8 cellular contexts compared by ENCODE assay signal in the genomic region with DNA sequence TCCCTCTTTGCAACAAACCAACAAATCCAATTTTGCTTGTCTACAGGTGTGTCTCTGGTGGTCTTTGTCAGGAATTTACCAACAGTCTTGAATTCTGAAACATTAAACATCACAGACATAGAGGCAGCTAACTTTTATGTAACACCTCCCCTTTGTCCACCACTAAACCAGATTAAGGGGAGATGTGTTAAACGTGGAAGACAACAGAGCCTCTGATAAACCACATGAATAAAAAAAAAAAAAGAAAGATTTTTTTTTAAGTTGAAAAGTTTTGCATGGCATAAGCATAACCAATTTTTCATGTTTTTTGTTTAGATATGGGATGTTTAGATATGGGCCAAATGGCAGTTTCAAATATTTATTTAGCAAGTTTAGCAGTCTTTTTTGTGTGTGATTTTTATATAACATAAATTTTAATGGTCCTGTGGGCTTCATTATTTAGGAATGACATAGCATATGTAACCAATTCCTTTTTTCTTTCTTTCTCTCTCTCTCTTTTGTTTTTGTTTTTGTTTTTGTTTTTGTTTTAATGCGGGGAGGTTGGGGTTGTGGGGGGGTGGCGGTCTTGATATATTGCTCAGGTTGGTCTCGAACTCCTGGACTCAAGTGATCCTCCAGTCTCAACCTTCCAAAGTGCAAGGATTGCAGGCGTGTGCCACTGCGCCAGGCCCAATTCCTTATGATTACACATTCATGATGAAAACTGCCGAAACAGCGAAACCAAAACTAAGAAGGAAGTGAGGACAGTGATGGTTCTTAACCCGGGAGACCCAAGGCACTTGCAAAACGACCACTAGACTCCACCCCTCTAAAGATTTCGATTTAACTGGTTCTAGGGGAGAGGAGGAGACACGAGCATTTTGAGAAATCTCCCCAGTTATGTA.
A peak's percentile ranks its signal among the peaks of the same experiment; 100 is the strongest.
DNase-seq lines count a peak whose midpoint lies in the region; ATAC-seq, FAIRE-seq and TF ChIP-seq lines count a peak whose summit lies in the region.

No MANE protein-coding gene starts in this region.

- H3K36me3 Mint-ChIP-seq in activated B cell treated with CpG ODN at 0.5 μM for 24 hours (ENCODE audit: low read depth): peaks cover 5% of the 10 kb centered on the region

- ATAC-seq in HG03175 (IDR thresholded peaks at IDR 0.05; ENCODE audit: unreplicated experiment) (peak; percentile 36), activated B cell treated with CpG ODN at 0.5 μM for 24 hours (ENCODE audit: low read depth) (peak; percentile 87), GM21576 (IDR thresholded peaks at IDR 0.05; ENCODE audit: unreplicated experiment) (no peak)

- TF ChIP-seq CTCF in activated B cell treated with CpG ODN at 0.5 μM for 24 hours (IDR thresholded peaks at IDR 0.05) (no peak), fibroblast of mammary gland (conservative IDR thresholded peaks at IDR 0.05; ENCODE audit: control insufficient read depth, insufficient read depth, low read depth, low read length) (no peak)

- H3K4me3 Mint-ChIP-seq in activated B cell treated with CpG ODN at 0.5 μM for 24 hours: peak overlapping the region; percentile 93

- no peaks in the 10 kb centered on the region for H3K9me3 Mint-ChIP-seq in activated B cell treated with CpG ODN at 0.5 μM for 24 hours

- peak; percentile 51 for FAIRE-seq in GM12891 (lab: Jason Lieb, UNC)

- H3K4me1 Mint-ChIP-seq in activated B cell treated with CpG ODN at 0.5 μM for 24 hours: peaks cover 14% of the 10 kb centered on the region

- POLR2A ChIA-PET in activated B cell treated with CpG ODN at 0.5 μM for 24 hours (lab: Charles Lee): interaction anchor here (0.6 to 3.4 kb wide), 11 partner anchors 13 to 284 kb away, joined by 3 to 15 read pairs (median 4); a partner anchor contains a TSS

- H3K27me3 ChIP-seq in neuron (ENCODE audit: insufficient read depth, low read length): peaks cover 3% of the 10 kb centered on the region

- no peaks in the 10 kb centered on the region for H3K27me3 Mint-ChIP-seq in activated B cell treated with CpG ODN at 0.5 μM for 24 hours

- H3K27ac Mint-ChIP-seq in activated B cell treated with CpG ODN at 0.5 μM for 24 hours: peak overlapping the region; percentile 96

- peak overlapping the region; percentile 58 for H3K4me3 ChIP-seq in fibroblast of mammary gland (ENCODE audit: control insufficient read depth, low read depth, low read length)
- peak overlapping the region; percentile 5 for H3K4me3 ChIP-seq in neuron (ENCODE audit: low read length)

- no peak for TF ChIP-seq POLR2A in GM12891 (IDR thresholded peaks at IDR 0.05; ENCODE audit: low read depth, low read length)

- H3K9me3 ChIP-seq in neuron (ENCODE audit: low read length): no peaks in the 10 kb centered on the region

- intact Hi-C loops in activated B cell treated with CpG ODN at 0.5 μM for 24 hours (cut with micrococcal nuclease): loop anchor here (1.0 to 2.0 kb wide), 6 partner anchors 9 to 249 kb away; a partner anchor contains a TSS

- no peaks in the 10 kb centered on the region for H3K36me3 ChIP-seq in neuron (ENCODE audit: insufficient read depth, low read length)

- CTCF ChIA-PET in activated B cell treated with CpG ODN at 0.5 μM for 24 hours (lab: Charles Lee): interaction anchor here (1.0 kb wide), 1 partner anchor 9 kb away, joined by 4 read pairs; no protein-coding TSS in a partner anchor

- no peak overlapping the region for H2AFZ ChIP-seq in neuron (ENCODE audit: low read depth, low read length)

- no peak for DNase-seq in GM12891 (ENCODE audit: insufficient read length, low spot score)
- DNase-seq in activated B cell treated with CpG ODN at 0.5 μM for 24 hours: no peak
- peak; percentile 81 for DNase-seq in fibroblast of mammary gland (ENCODE audit: low read depth)
- DNase-seq in epidermal melanocyte (ENCODE audit: insufficient read length, low spot score): no peak
- DNase-seq in occipital lobe (lab: John Stamatoyannopoulos, UW): no peak

- no peaks in the 10 kb centered on the region for H3K4me1 ChIP-seq in neuron (ENCODE audit: insufficient read depth, low read length)

TF ChIP-seq in GM12891, 5 proteins besides CTCF, POLR2A, EP300 and RAD21:
- TF ChIP-seq SPI1 (IDR thresholded peaks at IDR 0.05; ENCODE audit: low read depth, low read length) (peak; percentile 39; the same call in 1 of the 2 replicates), PAX5 (IDR thresholded peaks at IDR 0.05; ENCODE audit: insufficient read depth, low read length, severe bottlenecking) (no peak)
TF ChIP-seq in GM12891: peak in this region for 1.
